ENCODE assay signal across 1 cellular context in the genomic region with DNA sequence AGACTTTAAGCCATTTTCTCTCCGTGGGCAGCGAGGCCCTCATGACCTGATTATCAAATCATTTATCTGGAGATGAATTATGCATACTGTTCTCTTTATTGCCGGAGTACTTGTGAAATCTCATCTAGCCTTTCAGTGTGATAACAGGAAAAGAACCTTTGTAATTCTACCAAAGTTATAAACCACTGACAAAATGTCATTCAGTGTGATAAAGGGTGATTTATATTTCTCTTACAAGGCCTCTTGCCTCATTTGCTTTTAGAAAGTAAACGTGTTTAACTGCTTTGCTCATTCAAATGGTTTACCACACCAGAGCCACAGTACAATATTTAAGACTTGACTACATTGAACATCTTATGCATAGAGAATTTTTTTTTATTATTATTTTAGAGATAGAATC.
TF ChIP-seq lines count a peak whose summit lies in the region.

No MANE protein-coding gene starts in this region.

TF ChIP-seq in K562, 482 proteins besides CTCF, POLR2A, EP300 and RAD21 (continued from another document):
- TF ChIP-seq, protein P1, sequence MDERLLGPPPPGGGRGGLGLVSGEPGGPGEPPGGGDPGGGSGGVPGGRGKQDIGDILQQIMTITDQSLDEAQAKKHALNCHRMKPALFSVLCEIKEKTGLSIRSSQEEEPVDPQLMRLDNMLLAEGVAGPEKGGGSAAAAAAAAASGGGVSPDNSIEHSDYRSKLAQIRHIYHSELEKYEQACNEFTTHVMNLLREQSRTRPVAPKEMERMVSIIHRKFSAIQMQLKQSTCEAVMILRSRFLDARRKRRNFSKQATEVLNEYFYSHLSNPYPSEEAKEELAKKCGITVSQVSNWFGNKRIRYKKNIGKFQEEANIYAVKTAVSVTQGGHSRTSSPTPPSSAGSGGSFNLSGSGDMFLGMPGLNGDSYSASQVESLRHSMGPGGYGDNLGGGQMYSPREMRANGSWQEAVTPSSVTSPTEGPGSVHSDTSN (CRISPR knock-in tag; IDR thresholded peaks at IDR 0.05; ENCODE audit: low read depth), result no peak
- TF ChIP-seq, protein P1 (tag; conservative IDR thresholded peaks at IDR 0.05; ENCODE audit: low read depth), result peak; percentile 80
- TF ChIP-seq, protein P2, sequence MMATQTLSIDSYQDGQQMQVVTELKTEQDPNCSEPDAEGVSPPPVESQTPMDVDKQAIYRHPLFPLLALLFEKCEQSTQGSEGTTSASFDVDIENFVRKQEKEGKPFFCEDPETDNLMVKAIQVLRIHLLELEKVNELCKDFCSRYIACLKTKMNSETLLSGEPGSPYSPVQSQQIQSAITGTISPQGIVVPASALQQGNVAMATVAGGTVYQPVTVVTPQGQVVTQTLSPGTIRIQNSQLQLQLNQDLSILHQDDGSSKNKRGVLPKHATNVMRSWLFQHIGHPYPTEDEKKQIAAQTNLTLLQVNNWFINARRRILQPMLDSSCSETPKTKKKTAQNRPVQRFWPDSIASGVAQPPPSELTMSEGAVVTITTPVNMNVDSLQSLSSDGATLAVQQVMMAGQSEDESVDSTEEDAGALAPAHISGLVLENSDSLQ (IDR thresholded peaks at IDR 0.05), result peak; percentile 59
- TF ChIP-seq NEUROD1 (IDR thresholded peaks at IDR 0.05; ENCODE audit: borderline replicate concordance, low read depth, low read length, partially characterized antibody), result no peak
